In the genomic region with DNA sequence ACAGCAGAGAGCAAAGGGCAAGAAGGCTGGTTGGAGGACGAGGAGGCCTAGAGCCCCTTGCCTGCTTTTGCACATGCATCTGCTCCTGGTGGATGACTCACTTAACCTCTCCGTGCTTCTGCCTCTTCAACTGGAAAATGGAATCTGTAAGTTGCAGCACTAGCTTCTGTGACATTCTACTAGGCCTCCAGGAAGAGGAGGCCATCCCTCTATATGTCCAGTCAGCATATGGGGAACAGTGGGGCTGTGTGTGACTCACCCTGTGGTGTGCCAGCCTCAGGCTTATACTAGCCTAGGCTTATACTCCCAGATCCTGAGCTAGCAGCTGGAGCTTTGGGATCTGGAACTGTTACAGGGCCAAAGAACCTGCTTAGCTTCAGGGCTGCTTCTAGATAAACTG, we compare ENCODE assay signal across 16 cellular contexts. TPM values are rescaled to one million over a fixed set of nuclear protein-coding genes. Genes with fewer than 3 reads are reported as not detected.
A peak's percentile ranks its signal among the peaks of the same experiment; 100 is the strongest.
DNase-seq lines count a peak whose midpoint lies in the region; ATAC-seq and TF ChIP-seq lines count a peak whose summit lies in the region.
"Had no signal": no experiment of that assay in that cellular context is flagged by ENCODE, and none has a peak within 500 bp of the region (broad histone marks: within the 10 kb centered on the region; RNA-seq: fewer than 3 reads in every experiment).

No MANE protein-coding gene starts in this region.

- no peaks in the 10 kb centered on the region for H3K9me2 ChIP-seq in HCT116 (ENCODE audit: insufficient read depth)

- intact Hi-C loops in HCT116 (cut with micrococcal nuclease) = no loop called here
- intact Hi-C loops in dorsolateral prefrontal cortex (cut with DNase I) = no loop called here
- intact Hi-C loops in esophagus squamous epithelium (cut with DNase I) = no loop called here
- intact Hi-C loops in left ventricle myocardium inferior (cut with micrococcal nuclease) = no loop called here

- H3K18ac ChIP-seq in trophoblast cell (ENCODE audit: low read length) = no peak overlapping the region

- DNase-seq in HCT116 (ENCODE audit: low read depth, low spot score) (no peak), RPMI7951 (ENCODE audit: low read depth) (peak; percentile 96), trophoblast cell (peak in 1 of 2 donors; percentile 45), dorsolateral prefrontal cortex (no peak), esophagus squamous epithelium (lab: John Stamatoyannopoulos, UW) (no peak), left ventricle myocardium inferior (no peak)
- DNase-seq: activated CD8-positive, alpha-beta memory T cell treated with anti-CD3 and anti-CD28 coated beads, Interleukin-2, amount 50 U/mL, for 4 hours; Calu3; dermis blood vessel endothelial cell; MM.1S; nucleus accumbens; SHP77 treated with DMSO at 0.1 percent for 48 hours had no signal

- H3K14ac ChIP-seq in trophoblast cell (ENCODE audit: low read length) = no peak overlapping the region

- no peaks in the 10 kb centered on the region for H3K27me3 ChIP-seq in HCT116 (ENCODE audit: insufficient read depth, low read length)
- no peaks in the 10 kb centered on the region for H3K27me3 ChIP-seq in esophagus (ENCODE audit: control insufficient read depth in 1 of 2, insufficient read depth in 2 of 2, low read length in 2 of 2)
- H3K27me3 ChIP-seq in trophoblast cell (ENCODE audit: insufficient read depth, low read length) = no peaks in the 10 kb centered on the region
- H3K27me3 ChIP-seq in dorsolateral prefrontal cortex = peaks cover 0 to 80% (median 30%) of the 10 kb centered on the region in 45 donors
- H3K27me3 ChIP-seq in esophagus squamous epithelium = peaks cover 0 to 3% (median 0%) of the 10 kb centered on the region in 4 donors
- H3K27me3 ChIP-seq in left ventricle myocardium inferior (ENCODE audit: low read depth) = no peaks in the 10 kb centered on the region

- no peaks in the 10 kb centered on the region for H3K36me3 ChIP-seq in HCT116 (ENCODE audit: control insufficient read depth in 1 of 2, insufficient read depth in 2 of 2, low read length in 2 of 2)
- no peaks in the 10 kb centered on the region for H3K36me3 ChIP-seq in esophagus (ENCODE audit: control insufficient read depth in 2 of 2, insufficient read depth in 2 of 2, low read length in 1 of 2)
- H3K36me3 ChIP-seq in trophoblast cell (ENCODE audit: control insufficient read depth in 1 of 2, insufficient read depth in 2 of 2, low read length in 2 of 2) = no peaks in the 10 kb centered on the region
- H3K36me3 ChIP-seq in esophagus squamous epithelium = no peaks in the 10 kb centered on the region
- no peaks in the 10 kb centered on the region for H3K36me3 ChIP-seq in left ventricle myocardium inferior

- no peak overlapping the region for H2BK5ac ChIP-seq in trophoblast cell (ENCODE audit: low read depth, low read length, poor library complexity)

- H2BK120ac ChIP-seq in trophoblast cell (ENCODE audit: insufficient read depth, low read length, poor library complexity) = no peak overlapping the region

- no peak overlapping the region for H2BK12ac ChIP-seq in trophoblast cell (ENCODE audit: low read length)

- H4K91ac ChIP-seq in trophoblast cell (ENCODE audit: low read depth, low read length) = peak overlapping the region; percentile 77

- POLR2A ChIA-PET in HCT116 (lab: Charles Lee) = no interaction called here

- TF ChIP-seq POLR2A in HCT116 (IDR thresholded peaks at IDR 0.05; ENCODE audit: borderline replicate concordance, extremely low read depth, insufficient read depth, insufficient read length) (no peak), esophagus squamous epithelium (IDR thresholded peaks at IDR 0.05) (no peak)

- H4K8ac ChIP-seq in trophoblast cell (ENCODE audit: low read depth, low read length) = no peak overlapping the region

- RAD21 ChIA-PET in HCT116 (lab: Charles Lee; ENCODE audit: low non-redundant PET in 1 of 2, low total read pairs in 2 of 2, uncharacterized antibody in 2 of 2, unreplicated experiment in 2 of 2) = no interaction called here

- CTCF ChIA-PET in HCT116 (lab: Charles Lee) = no interaction called here

- TF ChIP-seq CTCF in HCT116 (IDR thresholded peaks at IDR 0.05 in 2 of 3, conservative IDR thresholded peaks at IDR 0.05 in 1 of 3; ENCODE audit: borderline replicate concordance in 1 of 3, insufficient read depth in 1 of 3, low read depth in 2 of 3, low read length in 2 of 3) (no peak), dorsolateral prefrontal cortex (IDR thresholded peaks at IDR 0.05 in 54 of 56, conservative IDR thresholded peaks at IDR 0.05 in 2 of 56; ENCODE audit: low read depth in 1 of 56, partially characterized antibody in 56 of 56) (no peak), esophagus squamous epithelium (IDR thresholded peaks at IDR 0.05) (no peak), left ventricle myocardium inferior (IDR thresholded peaks at IDR 0.05; ENCODE audit: borderline replicate concordance) (no peak)

- H4K12ac ChIP-seq in trophoblast cell (ENCODE audit: low read depth, low read length) = no peak overlapping the region

- H3K9me3 ChIP-seq in HCT116 (ENCODE audit: control insufficient read depth in 1 of 2, insufficient read depth in 1 of 2, low read depth in 1 of 2, low read length in 2 of 2) (no peaks in the 10 kb centered on the region), esophagus (ENCODE audit: control insufficient read depth in 2 of 2, insufficient read depth in 1 of 2, low read depth in 1 of 2, low read length in 1 of 2) (no peaks in the 10 kb centered on the region), trophoblast cell (ENCODE audit: insufficient read depth, low read depth, low read length) (no peaks in the 10 kb centered on the region), esophagus squamous epithelium (no peaks in the 10 kb centered on the region), left ventricle myocardium inferior (replicated peaks) (no peaks in the 10 kb centered on the region)

- no peak overlapping the region for H3K4me3 ChIP-seq in HCT116 (replicated peaks in 1 of 2; ENCODE audit: low read depth in 1 of 2, low read length in 2 of 2)
- no peak overlapping the region for H3K4me3 ChIP-seq in esophagus (ENCODE audit: low read depth in 1 of 2, low read length in 2 of 2)
- no peak overlapping the region for H3K4me3 ChIP-seq in trophoblast cell (ENCODE audit: low read depth, low read length)
- no peak overlapping the region for H3K4me3 ChIP-seq in dorsolateral prefrontal cortex
- H3K4me3 ChIP-seq in esophagus squamous epithelium = no peak overlapping the region
- H3K4me3 ChIP-seq in left ventricle myocardium inferior = no peak overlapping the region

- H2AK5ac ChIP-seq in trophoblast cell (ENCODE audit: low read length) = no peak overlapping the region

- 57 to 63% methylated on average over 2 of the region's 2 CpGs for WGBS in esophagus, 2 donors
- no CpG with 5 or more reads among the region's 2 CpGs for WGBS in trophoblast cell (ENCODE audit: extremely low coverage, insufficient coverage, insufficient read length)
- 33 to 66% methylated on average over 1 to 2 of the region's 2 CpGs for WGBS in esophagus squamous epithelium, 2 donors

- H3K4me1 ChIP-seq in HCT116 (ENCODE audit: control insufficient read depth in 1 of 2, insufficient read depth in 2 of 2, low read length in 2 of 2) = peaks cover 5 to 37% of the 10 kb centered on the region in 2 experiments; a peak in 3 of 4 replicates
- H3K4me1 ChIP-seq in esophagus (ENCODE audit: control insufficient read depth in 2 of 2, insufficient read depth in 2 of 2, low read length in 1 of 2) = peaks cover 0 to 12% of the 10 kb centered on the region in 2 donors
- H3K4me1 ChIP-seq in trophoblast cell (ENCODE audit: control insufficient read depth in 1 of 2, insufficient read depth in 2 of 2, low read length in 2 of 2) = peaks cover 15 to 16% of the 10 kb centered on the region in 2 experiments
- H3K4me1 ChIP-seq in esophagus squamous epithelium = peaks cover 0 to 42% (median 4%) of the 10 kb centered on the region in 3 donors
- H3K4me1 ChIP-seq in left ventricle myocardium inferior = no peaks in the 10 kb centered on the region

- H3K27ac ChIP-seq in HCT116 (ENCODE audit: low read depth, low read length) (no peak overlapping the region), esophagus (ENCODE audit: low read depth in 2 of 2, low read length in 1 of 2) (peak overlapping the region; percentile 28 to 34), trophoblast cell (ENCODE audit: low read depth, low read length) (peak overlapping the region; percentile 70), dorsolateral prefrontal cortex (no peak overlapping the region), esophagus squamous epithelium (peak overlapping the region in 1 of 4 donors; percentile 58), left ventricle myocardium inferior (replicated peaks) (no peak overlapping the region)
- H3K27ac ChIP-seq: HL-60 had no signal

- H3K79me2 ChIP-seq in HCT116 (ENCODE audit: insufficient read depth, low read length) (no peaks in the 10 kb centered on the region), trophoblast cell (ENCODE audit: control insufficient read depth, insufficient read depth, low read length, poor library complexity) (peaks cover 2% of the 10 kb centered on the region)

- no peak overlapping the region for H3K9ac ChIP-seq in HCT116 (ENCODE audit: low read length)
- no peak overlapping the region for H3K9ac ChIP-seq in trophoblast cell (ENCODE audit: low read length)

- no peak overlapping the region for H3K4ac ChIP-seq in trophoblast cell (ENCODE audit: low read depth, low read length)

- H2AFZ ChIP-seq in HCT116 (ENCODE audit: low read depth, low read length, poor library complexity, severe bottlenecking) (peak overlapping the region; percentile 26), trophoblast cell (ENCODE audit: insufficient read depth, low read length, poor library complexity) (no peak overlapping the region)

- no TSS peak for BruUV-seq in HCT116 (replicated peaks; lab: Mats Ljungman, UMichigan)

- TF ChIP-seq RAD21 in HCT116 (IDR thresholded peaks at IDR 0.05; ENCODE audit: low read depth) = no peak

- peak; percentile 71 for ATAC-seq in HCT116
- no peak for ATAC-seq in GM18868 (IDR thresholded peaks at IDR 0.05; ENCODE audit: unreplicated experiment)

- no peak overlapping the region for H3K23ac ChIP-seq in trophoblast cell (ENCODE audit: low read length)

- H3K79me1 ChIP-seq in trophoblast cell (ENCODE audit: low read length) = peaks cover 5% of the 10 kb centered on the region

- H3K4me2 ChIP-seq in HCT116 (ENCODE audit: low read length) = peak overlapping the region; percentile 37
- H3K4me2 ChIP-seq in trophoblast cell (ENCODE audit: low read length) = no peak overlapping the region

- no peaks in the 10 kb centered on the region for H4K20me1 ChIP-seq in HCT116 (ENCODE audit: insufficient read depth)

TF ChIP-seq in HCT116, 20 proteins besides CTCF, POLR2A, EP300 and RAD21 (continues in another document):
- TF ChIP-seq EZH2 (IDR thresholded peaks at IDR 0.05) (no peak), ELF1 (IDR thresholded peaks at IDR 0.05; ENCODE audit: borderline replicate concordance, low read depth) (no peak), CBX3 (IDR thresholded peaks at IDR 0.05; ENCODE audit: low read depth) (no peak)

RNA-seq across cellular contexts. Expression of a gene that starts 36.0 kb away (rescaled TPM):
- total RNA-seq in HCT116 (2021; ENCODE audit: unreplicated experiment) = 0.10 TPM
- polyA plus RNA-seq in HCT116 (2012) = 0.08 TPM in 1 of 2 replicates, not detected in the other
- 0.24 and 0.39 TPM in 2 replicates for total RNA-seq in RPMI7951 (2014; rRNA removed; shearing (Covaris generic))
- under 1 TPM in 1 of 2 donors, not detected in 1; 0.01 TPM for polyA plus RNA-seq in esophagus
- polyA plus RNA-seq in trophoblast cell (2013) = 0.14 and 0.15 TPM in 2 replicates
- total RNA-seq in dorsolateral prefrontal cortex = 1 to 10 TPM in 25 of 120 experiments, under 1 TPM in 95; 0.20 to 2.5 (median 0.65) TPM
- not detected for total RNA-seq in esophagus squamous epithelium
- 0.66 TPM for total RNA-seq in left ventricle myocardium inferior
- total RNA-seq: Calu3, dermis blood vessel endothelial cell, lung microvascular endothelial cell had no signal

Comparison
In these comparisons a context has a peak if more than half of its experiments do, and no peak if none do; other contexts are left out.
1. H3K27ac ChIP-seq: peak in esophagus (2 of 2) and trophoblast cell (single experiment); none in HCT116 (single experiment), dorsolateral prefrontal cortex (0 of 59) and left ventricle myocardium inferior (single experiment).